1 cellular context compared by ENCODE assay signal in the genomic region with DNA sequence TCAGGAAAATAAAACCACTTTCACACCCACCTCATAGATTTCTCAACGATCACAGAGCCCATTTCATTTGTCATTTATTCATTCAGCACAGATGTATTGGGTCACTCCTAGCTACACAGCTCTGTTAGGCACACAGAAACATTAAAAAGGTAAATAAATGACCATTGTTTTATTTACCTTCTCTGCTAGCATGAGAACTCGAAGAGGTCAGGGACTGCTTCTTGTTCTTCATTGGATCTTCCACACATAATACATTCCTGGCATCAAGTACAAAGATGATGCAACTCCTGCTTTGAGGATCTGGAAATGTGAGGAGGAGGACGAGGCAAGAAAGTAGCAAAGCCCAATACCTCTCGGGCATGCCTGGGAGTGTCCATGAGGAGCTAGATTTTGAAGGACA.
TF ChIP-seq lines count a peak whose summit lies in the region.

No MANE protein-coding gene starts in this region.

TF ChIP-seq in A549, 52 proteins besides CTCF, POLR2A, EP300 and RAD21 (continued from another document):
- TF ChIP-seq, protein P1, sequence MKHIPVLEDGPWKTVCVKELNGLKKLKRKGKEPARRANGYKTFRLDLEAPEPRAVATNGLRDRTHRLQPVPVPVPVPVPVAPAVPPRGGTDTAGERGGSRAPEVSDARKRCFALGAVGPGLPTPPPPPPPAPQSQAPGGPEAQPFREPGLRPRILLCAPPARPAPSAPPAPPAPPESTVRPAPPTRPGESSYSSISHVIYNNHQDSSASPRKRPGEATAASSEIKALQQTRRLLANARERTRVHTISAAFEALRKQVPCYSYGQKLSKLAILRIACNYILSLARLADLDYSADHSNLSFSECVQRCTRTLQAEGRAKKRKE (CRISPR knock-in tag; IDR thresholded peaks at IDR 0.05; ENCODE audit: low read depth): no peak
- no peak for TF ChIP-seq KDM5A (IDR thresholded peaks at IDR 0.05)
- TF ChIP-seq, protein P2, sequence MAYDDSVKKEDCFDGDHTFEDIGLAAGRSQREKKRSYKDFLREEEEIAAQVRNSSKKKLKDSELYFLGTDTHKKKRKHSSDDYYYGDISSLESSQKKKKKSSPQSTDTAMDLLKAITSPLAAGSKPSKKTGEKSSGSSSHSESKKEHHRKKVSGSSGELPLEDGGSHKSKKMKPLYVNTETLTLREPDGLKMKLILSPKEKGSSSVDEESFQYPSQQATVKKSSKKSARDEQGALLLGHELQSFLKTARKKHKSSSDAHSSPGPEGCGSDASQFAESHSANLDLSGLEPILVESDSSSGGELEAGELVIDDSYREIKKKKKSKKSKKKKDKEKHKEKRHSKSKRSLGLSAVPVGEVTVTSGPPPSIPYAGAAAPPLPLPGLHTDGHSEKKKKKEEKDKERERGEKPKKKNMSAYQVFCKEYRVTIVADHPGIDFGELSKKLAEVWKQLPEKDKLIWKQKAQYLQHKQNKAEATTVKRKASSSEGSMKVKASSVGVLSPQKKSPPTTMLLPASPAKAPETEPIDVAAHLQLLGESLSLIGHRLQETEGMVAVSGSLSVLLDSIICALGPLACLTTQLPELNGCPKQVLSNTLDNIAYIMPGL (CRISPR knock-in tag; IDR thresholded peaks at IDR 0.05; ENCODE audit: borderline replicate concordance): no peak
- TF ChIP-seq, protein P3, sequence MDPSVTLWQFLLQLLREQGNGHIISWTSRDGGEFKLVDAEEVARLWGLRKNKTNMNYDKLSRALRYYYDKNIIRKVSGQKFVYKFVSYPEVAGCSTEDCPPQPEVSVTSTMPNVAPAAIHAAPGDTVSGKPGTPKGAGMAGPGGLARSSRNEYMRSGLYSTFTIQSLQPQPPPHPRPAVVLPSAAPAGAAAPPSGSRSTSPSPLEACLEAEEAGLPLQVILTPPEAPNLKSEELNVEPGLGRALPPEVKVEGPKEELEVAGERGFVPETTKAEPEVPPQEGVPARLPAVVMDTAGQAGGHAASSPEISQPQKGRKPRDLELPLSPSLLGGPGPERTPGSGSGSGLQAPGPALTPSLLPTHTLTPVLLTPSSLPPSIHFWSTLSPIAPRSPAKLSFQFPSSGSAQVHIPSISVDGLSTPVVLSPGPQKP (IDR thresholded peaks at IDR 0.05; ENCODE audit: low read depth, low read length): no peak
- TF ChIP-seq FOXS1 (CRISPR knock-in tag; IDR thresholded peaks at IDR 0.05): no peak
- TF ChIP-seq, protein P4, sequence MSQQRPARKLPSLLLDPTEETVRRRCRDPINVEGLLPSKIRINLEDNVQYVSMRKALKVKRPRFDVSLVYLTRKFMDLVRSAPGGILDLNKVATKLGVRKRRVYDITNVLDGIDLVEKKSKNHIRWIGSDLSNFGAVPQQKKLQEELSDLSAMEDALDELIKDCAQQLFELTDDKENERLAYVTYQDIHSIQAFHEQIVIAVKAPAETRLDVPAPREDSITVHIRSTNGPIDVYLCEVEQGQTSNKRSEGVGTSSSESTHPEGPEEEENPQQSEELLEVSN (IDR thresholded peaks at IDR 0.05; ENCODE audit: borderline replicate concordance, low read depth): no peak
- TF ChIP-seq SREBF2 (IDR thresholded peaks at IDR 0.05): no peak
- TF ChIP-seq JUN (IDR thresholded peaks at IDR 0.05): no peak
- TF ChIP-seq FOSB (CRISPR knock-in tag; IDR thresholded peaks at IDR 0.05): no peak
- no peak for TF ChIP-seq CHD2 (IDR thresholded peaks at IDR 0.05; ENCODE audit: low read length, partially characterized antibody)
- TF ChIP-seq, protein P5, sequence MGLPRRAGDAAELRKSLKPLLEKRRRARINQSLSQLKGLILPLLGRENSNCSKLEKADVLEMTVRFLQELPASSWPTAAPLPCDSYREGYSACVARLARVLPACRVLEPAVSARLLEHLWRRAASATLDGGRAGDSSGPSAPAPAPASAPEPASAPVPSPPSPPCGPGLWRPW (IDR thresholded peaks at IDR 0.05): no peak
- TF ChIP-seq RFX5 (IDR thresholded peaks at IDR 0.05): no peak
